ENCODE assay signal across 23 cellular contexts in the genomic region with DNA sequence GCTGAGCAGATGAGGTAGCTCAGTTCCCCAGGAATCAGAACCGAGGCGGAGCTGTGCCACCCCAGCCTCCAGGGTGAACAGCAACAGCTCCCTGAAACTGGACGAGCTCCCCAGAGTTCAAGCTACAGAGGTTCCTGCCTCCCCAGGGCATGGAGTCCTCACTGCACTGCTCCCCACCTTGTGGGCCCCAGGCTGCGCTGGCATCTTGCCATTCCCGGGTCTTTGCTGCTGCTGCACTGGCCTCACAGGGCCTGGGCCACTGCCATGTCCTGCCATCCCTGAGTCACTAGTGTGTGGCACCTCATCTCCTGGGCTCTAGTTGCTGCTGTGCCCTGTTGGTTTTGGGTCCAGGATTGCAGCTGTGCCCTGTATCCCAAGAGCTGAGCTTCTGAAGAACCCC.
DNase-seq lines count a peak whose midpoint lies in the region; ATAC-seq, FAIRE-seq and TF ChIP-seq lines count a peak whose summit lies in the region.
"Had no signal": no experiment of that assay in that cellular context is flagged by ENCODE, and none has a peak within 500 bp of the region (broad histone marks: within the 10 kb centered on the region; RNA-seq: fewer than 3 reads in every experiment).

No MANE protein-coding gene starts in this region.

- peak overlapping the region; percentile 40 for H2AK5ac ChIP-seq in neuronal stem cell (ENCODE audit: low read depth, low read length)

- H3K4ac ChIP-seq in neuronal stem cell (ENCODE audit: low read length), result no peak overlapping the region

- H3K23ac ChIP-seq in neuronal stem cell (ENCODE audit: low read depth, low read length, poor library complexity), result no peak overlapping the region

- peaks cover 4% of the 10 kb centered on the region for H3K79me1 ChIP-seq in neuronal stem cell (ENCODE audit: low read depth, low read length)

- H2BK120ac ChIP-seq in neuronal stem cell (ENCODE audit: low read depth, low read length), result no peak overlapping the region

- TF ChIP-seq RAD21 in SK-N-SH (IDR thresholded peaks at IDR 0.05; ENCODE audit: low read length), result no peak

- H3K9me3 Mint-ChIP-seq in type B pancreatic cell, result peaks cover 6% of the 10 kb centered on the region

- H3K27me3 Mint-ChIP-seq in type B pancreatic cell, result no peaks in the 10 kb centered on the region
- H3K27me3 Mint-ChIP-seq: B cell; CD4-positive, alpha-beta T cell had no signal

- peak; percentile 49 for DNase-seq in SK-N-SH
- DNase-seq in neuronal stem cell (ENCODE audit: low spot score), result no peak
- DNase-seq in type B pancreatic cell (ENCODE audit: extremely low spot score, unreplicated experiment), result peak; percentile 61
- no peak for DNase-seq in SHP77 treated with DMSO at 0.1 percent for 48 hours (lab: John Stamatoyannopoulos, UW)
- DNase-seq in small intestine, result no peak
- DNase-seq: AML-193; Caco-2; Calu3; CD4-positive, alpha-beta T cell; CD8-positive, alpha-beta T cell; DMS79 treated with DMSO at 0.1 percent for 48 hours; GF-D8 had no signal

- no peaks in the 10 kb centered on the region for H4K20me1 ChIP-seq in SK-N-SH (ENCODE audit: insufficient read depth)
- H4K20me1 ChIP-seq: BLaER1 treated with 17β-estradiol and CSF1 and Interleukin-3, amounts not matched to agents 10 nM and 100 nM had no signal

- no peak overlapping the region for H3K9ac ChIP-seq in SK-N-SH
- H3K9ac ChIP-seq in neuronal stem cell (ENCODE audit: low read depth, low read length, poor library complexity), result no peak overlapping the region
- H3K9ac ChIP-seq: BLaER1 treated with 17β-estradiol and CSF1 and Interleukin-3, amounts not matched to agents 10 nM and 100 nM had no signal

- H3K4me3 ChIP-seq in SK-N-SH (ENCODE audit: low read depth in 2 of 2, low read length in 1 of 2) (no peak overlapping the region), neuronal stem cell (ENCODE audit: low read length in 2 of 2) (no peak overlapping the region), small intestine (ENCODE audit: low read depth in 1 of 2, low read length in 2 of 2) (no peak overlapping the region)
- H3K4me3 ChIP-seq: A549; BLaER1 treated with 17β-estradiol and CSF1 and Interleukin-3, amounts not matched to agents 10 nM and 100 nM; GM12878 had no signal

- H2BK5ac ChIP-seq in neuronal stem cell (ENCODE audit: low read length), result no peak overlapping the region

- H3K4me3 Mint-ChIP-seq in type B pancreatic cell, result no peak overlapping the region
- H3K4me3 Mint-ChIP-seq: B cell; CD4-positive, alpha-beta T cell; CD8-positive, alpha-beta T cell had no signal

- H2BK12ac ChIP-seq in neuronal stem cell (ENCODE audit: low read length), result no peak overlapping the region

- H3K79me2 ChIP-seq in SK-N-SH (ENCODE audit: insufficient read depth), result no peaks in the 10 kb centered on the region

- no peak overlapping the region for H3K14ac ChIP-seq in neuronal stem cell (ENCODE audit: low read length)

- H4K91ac ChIP-seq in neuronal stem cell (ENCODE audit: low read depth, low read length, poor library complexity), result no peak overlapping the region

- no peaks in the 10 kb centered on the region for H3K9me3 ChIP-seq in SK-N-SH
- peaks cover 0 to 7% of the 10 kb centered on the region in 2 donors for H3K9me3 ChIP-seq in neuronal stem cell (replicated peaks in 1 of 2; ENCODE audit: control insufficient read depth in 2 of 2, insufficient read depth in 1 of 2, low read depth in 1 of 2, low read length in 2 of 2)
- H3K9me3 ChIP-seq in small intestine (ENCODE audit: control insufficient read depth, low read depth), result peaks cover 2% of the 10 kb centered on the region
- H3K9me3 ChIP-seq: Caco-2 had no signal

- no peak overlapping the region for H4K8ac ChIP-seq in neuronal stem cell (ENCODE audit: low read depth, low read length)

- H2AFZ ChIP-seq in SK-N-SH (ENCODE audit: low read depth) (no peak overlapping the region), neuronal stem cell (ENCODE audit: low read length) (no peak overlapping the region)

- no peak overlapping the region for H3K27ac ChIP-seq in SK-N-SH (ENCODE audit: low read depth in 2 of 2, low read length in 1 of 2)
- H3K27ac ChIP-seq in neuronal stem cell (replicated peaks; ENCODE audit: low read length), result no peak overlapping the region
- H3K27ac ChIP-seq in small intestine (ENCODE audit: low read depth in 1 of 2, low read length in 1 of 2), result no peak overlapping the region
- H3K27ac ChIP-seq: 22Rv1; A549; BLaER1 treated with 17β-estradiol and CSF1 and Interleukin-3, amounts not matched to agents 10 nM and 100 nM; C4-2B had no signal

- CTCF ChIA-PET in SK-N-SH (lab: Yijun Ruan, JAX), result no interaction called here

- H3K4me1 ChIP-seq in SK-N-SH (ENCODE audit: control insufficient read depth in 1 of 2, insufficient read depth in 2 of 2, low read depth in 1 of 2, low read length in 1 of 2) (peaks cover 0 to 9% of the 10 kb centered on the region in 2 experiments; a peak in 1 of 4 replicates), neuronal stem cell (ENCODE audit: control insufficient read depth in 2 of 2, insufficient read depth in 1 of 2, low read depth in 1 of 2, low read length in 2 of 2) (no peaks in the 10 kb centered on the region), small intestine (ENCODE audit: control insufficient read depth in 2 of 2, insufficient read depth in 1 of 2, low read depth in 1 of 2, low read length in 1 of 2) (no peaks in the 10 kb centered on the region)
- H3K4me1 ChIP-seq: A549; BLaER1 treated with 17β-estradiol and CSF1 and Interleukin-3, amounts not matched to agents 10 nM and 100 nM; Caco-2 had no signal

- no peaks in the 10 kb centered on the region for H3K36me3 ChIP-seq in SK-N-SH (replicated peaks in 1 of 2; ENCODE audit: control insufficient read depth in 1 of 2, insufficient read depth in 2 of 2, low read length in 1 of 2)
- no peaks in the 10 kb centered on the region for H3K36me3 ChIP-seq in neuronal stem cell (replicated peaks in 1 of 2; ENCODE audit: control insufficient read depth in 2 of 2, insufficient read depth in 2 of 2, low read length in 2 of 2)
- H3K36me3 ChIP-seq in small intestine (ENCODE audit: control insufficient read depth in 2 of 2, insufficient read depth in 2 of 2, low read length in 2 of 2), result no peaks in the 10 kb centered on the region
- H3K36me3 ChIP-seq: BLaER1 treated with 17β-estradiol and CSF1 and Interleukin-3, amounts not matched to agents 10 nM and 100 nM had no signal

- peak overlapping the region; percentile 83 for H3K18ac ChIP-seq in neuronal stem cell (ENCODE audit: low read length)

- no peak for FAIRE-seq in small intestine (lab: Jason Lieb, UNC)
- FAIRE-seq: A549, D721Med, G401.6, GM12878, GM12892, GM18507 had no signal

- no peaks in the 10 kb centered on the region for H3K9me2 ChIP-seq in SK-N-SH

- H3F3A ChIP-seq in SK-N-SH (replicated peaks; ENCODE audit: insufficient read depth), result no peaks in the 10 kb centered on the region

- no peak for TF ChIP-seq EP300 in SK-N-SH (IDR thresholded peaks at IDR 0.05; ENCODE audit: borderline replicate concordance in 1 of 2, low read depth in 1 of 2, low read length in 1 of 2)

- POLR2A ChIA-PET in SK-N-SH (lab: Yijun Ruan, JAX), result no interaction called here

- no peak overlapping the region for H2BK15ac ChIP-seq in neuronal stem cell (ENCODE audit: low read length)

- no peaks in the 10 kb centered on the region for H3K4me1 Mint-ChIP-seq in type B pancreatic cell (ENCODE audit: unreplicated experiment)
- H3K4me1 Mint-ChIP-seq: B cell had no signal

- TF ChIP-seq CTCF in SK-N-SH (IDR thresholded peaks at IDR 0.05), result no peak
- TF ChIP-seq CTCF in type B pancreatic cell (conservative IDR thresholded peaks at IDR 0.05), result no peak

- no peak for ATAC-seq in SK-N-SH treated with all-trans-retinoic acid at 6 μM for 48 hours
- ATAC-seq: A549; CD8-positive, alpha-beta T cell; GM12878 had no signal

- no peak overlapping the region for H3K4me2 ChIP-seq in SK-N-SH
- no peak overlapping the region for H3K4me2 ChIP-seq in neuronal stem cell (ENCODE audit: insufficient read depth, low read length, poor library complexity, severe bottlenecking)
- H3K4me2 ChIP-seq: A549; BLaER1 treated with 17β-estradiol and CSF1 and Interleukin-3, amounts not matched to agents 10 nM and 100 nM had no signal

- no peak overlapping the region for H3K27ac Mint-ChIP-seq in type B pancreatic cell
- H3K27ac Mint-ChIP-seq: B cell; CD4-positive, alpha-beta T cell; CD8-positive, alpha-beta T cell had no signal

- H3K27me3 ChIP-seq in SK-N-SH (ENCODE audit: insufficient read depth), result no peaks in the 10 kb centered on the region
- no peaks in the 10 kb centered on the region for H3K27me3 ChIP-seq in neuronal stem cell (ENCODE audit: control insufficient read depth in 3 of 3, insufficient read depth in 3 of 3, low read depth in 1 of 3, low read length in 3 of 3)
- no peaks in the 10 kb centered on the region for H3K27me3 ChIP-seq in small intestine (ENCODE audit: control insufficient read depth in 2 of 2, insufficient read depth in 2 of 2, low read length in 2 of 2)
- H3K27me3 ChIP-seq: BLaER1 treated with 17β-estradiol and CSF1 and Interleukin-3, amounts not matched to agents 10 nM and 100 nM had no signal

- 18% methylated on average over 5 of the region's 5 CpGs for WGBS in SK-N-SH (ENCODE audit: low lambda C conversion rate)
- no CpG with 5 or more reads among the region's 5 CpGs for WGBS in neuronal stem cell (ENCODE audit: extremely low coverage in 2 of 2, insufficient read length in 2 of 2, insufficient replicate concordance in 1 of 2), 2 donors
- WGBS in small intestine, 3 donors, result 87 to 89% (median 87%) methylated on average over 5 of the region's 5 CpGs

- no peaks in the 10 kb centered on the region for H3K36me3 Mint-ChIP-seq in type B pancreatic cell
- H3K36me3 Mint-ChIP-seq: CD8-positive, alpha-beta T cell had no signal

TF ChIP-seq in SK-N-SH, 30 proteins besides CTCF, POLR2A, EP300 and RAD21 (continues in another document):
- TF ChIP-seq NRF1 (IDR thresholded peaks at IDR 0.05; ENCODE audit: low read depth, low read length) (no peak), YY1 (IDR thresholded peaks at IDR 0.05; ENCODE audit: low read depth) (no peak), RCOR1 (IDR thresholded peaks at IDR 0.05; ENCODE audit: low read length) (no peak)

TF ChIP-seq in SK-N-SH treated with all-trans-retinoic acid at 6 μM for 48 hours, 23 proteins besides CTCF, POLR2A, EP300 and RAD21:
- TF ChIP-seq TCF4 (CRISPR knock-in tag; IDR thresholded peaks at IDR 0.05; ENCODE audit: borderline replicate concordance), result no peak
- no peak for TF ChIP-seq ZC3H10 (CRISPR knock-in tag; IDR thresholded peaks at IDR 0.05)

Comparison
In these comparisons a context has a peak if more than half of its experiments do, and no peak if none do; other contexts are left out.
1. DNase-seq: peak in SK-N-SH (single experiment) and type B pancreatic cell (single experiment); none in neuronal stem cell (single experiment), SHP77 treated with DMSO at 0.1 percent for 48 hours (single experiment) and small intestine (single experiment).